ENCODE assay signal across 20 cellular contexts in genomic region chr1:3162483-3162882, GRCh38.
DNase-seq lines count a peak whose midpoint lies in the region; ATAC-seq and TF ChIP-seq lines count a peak whose summit lies in the region.
"Had no signal": no experiment of that assay in that cellular context is flagged by ENCODE, and none has a peak within 500 bp of the region (broad histone marks: within the 10 kb centered on the region; RNA-seq: fewer than 3 reads in every experiment).

No MANE protein-coding gene starts in this region.

- H3K4me3 ChIP-seq in BE2C (ENCODE audit: low read depth, low read length) (no peak overlapping the region), smooth muscle cell (no peak overlapping the region), psoas muscle (no peak overlapping the region), upper lobe of right lung (no peak overlapping the region)

- TF ChIP-seq CTCF in BE2C (IDR thresholded peaks at IDR 0.05; ENCODE audit: low read depth, low read length): no peak
- no peak for TF ChIP-seq CTCF in smooth muscle cell (IDR thresholded peaks at IDR 0.05; ENCODE audit: borderline replicate concordance, insufficient read depth, poor library complexity, severe bottlenecking)
- TF ChIP-seq CTCF in psoas muscle (IDR thresholded peaks at IDR 0.05): no peak
- no peak for TF ChIP-seq CTCF in upper lobe of right lung (IDR thresholded peaks at IDR 0.05)

- H3K9me3 ChIP-seq in BE2C (no peaks in the 10 kb centered on the region), smooth muscle cell (replicated peaks; ENCODE audit: low read depth) (no peaks in the 10 kb centered on the region), psoas muscle (no peaks in the 10 kb centered on the region), upper lobe of right lung (no peaks in the 10 kb centered on the region)

- H4K20me1 ChIP-seq in smooth muscle cell (ENCODE audit: low read depth): no peaks in the 10 kb centered on the region

- no peaks in the 10 kb centered on the region for H3K27me3 ChIP-seq in BE2C
- H3K27me3 ChIP-seq in smooth muscle cell (ENCODE audit: low read depth): no peaks in the 10 kb centered on the region
- peaks cover 0 to 2% (median 1%) of the 10 kb centered on the region in 3 donors for H3K27me3 ChIP-seq in psoas muscle (ENCODE audit: insufficient read depth in 3 of 3, low read length in 2 of 3)
- no peaks in the 10 kb centered on the region for H3K27me3 ChIP-seq in upper lobe of right lung

- ATAC-seq in psoas muscle (no peak), upper lobe of right lung (no peak)
- ATAC-seq: HepG2 had no signal

- peak overlapping the region; percentile 26 for H3K4me2 ChIP-seq in smooth muscle cell
- H3K4me2 ChIP-seq: KMS-11 had no signal

- no peak overlapping the region for H3K9ac ChIP-seq in smooth muscle cell (ENCODE audit: low read depth)
- H3K9ac ChIP-seq: KMS-11 had no signal

- H3F3A ChIP-seq in smooth muscle cell (ENCODE audit: low read depth): no peaks in the 10 kb centered on the region

- H3K4me1 ChIP-seq in BE2C (no peaks in the 10 kb centered on the region; the same call in none of the 2 replicates), smooth muscle cell (ENCODE audit: low read depth) (no peaks in the 10 kb centered on the region), psoas muscle (no peaks in the 10 kb centered on the region), upper lobe of right lung (peaks cover 7% of the 10 kb centered on the region)

- peak; percentile 39 for DNase-seq in BE2C
- DNase-seq in astrocyte of the hippocampus (ENCODE audit: low read depth, low spot score): peak; percentile 91
- peak; percentile 98 for DNase-seq in hepatic stellate cell (ENCODE audit: low spot score)
- DNase-seq in smooth muscle cell (lab: John Stamatoyannopoulos, UW; ENCODE audit: unreplicated experiment): no peak
- no peak for DNase-seq in psoas muscle
- DNase-seq in dermis blood vessel endothelial cell: no peak
- no peak for DNase-seq in NCI-H2081 treated with DMSO at 0.1 percent for 48 hours (lab: John Stamatoyannopoulos, UW)
- no peak for DNase-seq in upper lobe of right lung
- DNase-seq: 8988T; CD4-positive, alpha-beta T cell; DMS53; NCI-H1417 treated with DMSO at 0.1 percent for 48 hours; NCI-H187 treated with DMSO at 0.1 percent for 48 hours; NCI-H226; NCI-H524; NCI-H82; OCI-M1; SHP77 had no signal

- H3K36me3 ChIP-seq in BE2C (no peaks in the 10 kb centered on the region), smooth muscle cell (ENCODE audit: low read depth) (no peaks in the 10 kb centered on the region), psoas muscle (ENCODE audit: insufficient read depth in 1 of 2, low read depth in 1 of 2) (no peaks in the 10 kb centered on the region), upper lobe of right lung (no peaks in the 10 kb centered on the region)

- H2AFZ ChIP-seq in smooth muscle cell (ENCODE audit: low read depth): no peak overlapping the region

- H3K79me2 ChIP-seq in smooth muscle cell (ENCODE audit: low read depth): no peaks in the 10 kb centered on the region

- 61% methylated on average over 22 of the region's 22 CpGs for whole genome bisulfite sequencing in smooth muscle cell (ENCODE audit: low lambda C conversion rate)
- 71 to 81% (median 73%) methylated on average over 22 of the region's 22 CpGs for WGBS in psoas muscle, 3 donors

- intact Hi-C loops in psoas muscle (cut with DNase I) (no loop called here), upper lobe of right lung (cut with DNase I) (no loop called here)

- H3K27ac ChIP-seq in smooth muscle cell (ENCODE audit: low read depth) (no peak overlapping the region), psoas muscle (no peak overlapping the region), upper lobe of right lung (no peak overlapping the region)
- H3K27ac ChIP-seq: KMS-11 had no signal

Comparison
In these comparisons a context has a peak if more than half of its experiments do, and no peak if none do; other contexts are left out.
1. DNase-seq: peak in BE2C (single experiment), astrocyte of the hippocampus (single experiment) and hepatic stellate cell (single experiment); none in smooth muscle cell (single experiment), psoas muscle (0 of 2), dermis blood vessel endothelial cell (single experiment), NCI-H2081 treated with DMSO at 0.1 percent for 48 hours (single experiment) and upper lobe of right lung (single experiment).